In the genomic region with DNA sequence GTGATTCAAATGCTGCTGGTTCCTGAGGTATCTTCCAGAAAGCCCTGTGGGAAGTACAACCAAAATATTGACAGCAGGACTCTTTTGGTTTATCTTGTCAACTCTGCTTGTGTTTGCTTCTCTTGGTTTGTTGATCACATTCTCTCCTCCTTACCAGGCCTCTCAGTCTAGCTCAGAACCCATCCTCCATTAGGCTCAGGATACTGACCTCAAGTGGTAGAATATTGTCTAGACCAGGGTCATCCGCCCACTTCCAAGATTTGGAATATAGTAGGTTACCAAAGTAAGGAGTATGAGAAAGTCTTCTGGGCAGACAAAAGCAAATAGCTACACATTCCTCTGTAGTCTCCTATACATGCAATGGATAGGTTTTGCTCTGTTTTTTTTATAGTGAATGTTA, we compare ENCODE assay signal across 32 cellular contexts. TPM values are rescaled to one million over a fixed set of nuclear protein-coding genes. Genes with fewer than 3 reads are reported as not detected.
"Had no signal": no experiment of that assay in that cellular context is flagged by ENCODE, and none has a peak within 500 bp of the region (broad histone marks: within the 10 kb centered on the region; RNA-seq: fewer than 3 reads in every experiment).

No MANE protein-coding gene starts in this region.

- H3K27ac ChIP-seq: brain microvascular endothelial cell, Peyer's patch, SJSA1, WERI-Rb-1 had no signal

- H3K4me3 ChIP-seq: Peyer's patch, SJSA1 had no signal

- H3K9me2 ChIP-seq: SK-N-SH had no signal

- H3K27me3 ChIP-seq: brain microvascular endothelial cell, Peyer's patch, SJSA1 had no signal

- H3K36me3 ChIP-seq: brain microvascular endothelial cell, Peyer's patch, SJSA1, WERI-Rb-1 had no signal

- H3K4me2 ChIP-seq: SK-N-SH had no signal

- H3K27ac Mint-ChIP-seq: activated CD4-positive, alpha-beta T cell treated with anti-CD3 and anti-CD28 coated beads, Interleukin-2, amount 10 ng/mL, durations not matched to agents 24 days and 14 days; activated CD8-positive, alpha-beta T cell treated with anti-CD3 and anti-CD28 coated beads for 36 hours; activated naive CD8-positive, alpha-beta T cell treated with anti-CD3 and anti-CD28 coated beads for 36 hours; activated T-cell treated with anti-CD3 and anti-CD28 coated beads, Interleukin-2, amount 50 U/mL, for 72 hours; activated T-helper 17 cell treated with anti-CD3 and anti-CD28 coated beads, Interleukin-2, amount 50 U/mL, for 72 hours; T-cell had no signal

- H3K4me3 Mint-ChIP-seq: activated CD4-positive, alpha-beta T cell treated with anti-CD3 and anti-CD28 coated beads, Interleukin-2, amount 10 ng/mL, durations not matched to agents 24 days and 14 days; activated CD8-positive, alpha-beta T cell treated with anti-CD3 and anti-CD28 coated beads for 36 hours; activated naive CD8-positive, alpha-beta T cell treated with anti-CD3 and anti-CD28 coated beads for 36 hours; activated T-cell treated with anti-CD3 and anti-CD28 coated beads, Interleukin-2, amount 50 U/mL, for 72 hours; activated T-helper 17 cell treated with anti-CD3 and anti-CD28 coated beads, Interleukin-2, amount 50 U/mL, for 72 hours; T-cell had no signal

- H3K4me1 ChIP-seq: Peyer's patch, SJSA1 had no signal

- DNase-seq: activated CD4-positive, alpha-beta T cell treated with anti-CD3 and anti-CD28 coated beads, Interleukin-2, amount 10 ng/mL, durations not matched to agents 24 days and 14 days; activated CD4-positive, alpha-beta T cell treated with anti-CD3 and anti-CD28 coated beads, Interleukin-2, amount 50 U/mL, for 4 hours; activated CD8-positive, alpha-beta T cell treated with anti-CD3 and anti-CD28 coated beads for 36 hours; activated effector memory CD4-positive, alpha-beta T cell treated with anti-CD3 and anti-CD28 coated beads, Interleukin-2, amount 50 U/mL, for 16 hours; activated naive CD4-positive, alpha-beta T cell; activated naive CD4-positive, alpha-beta T cell treated with anti-CD3 and anti-CD28 coated beads, Interleukin-2, amount 50 U/mL, for 16 hours; activated naive CD8-positive, alpha-beta T cell treated with anti-CD3 and anti-CD28 coated beads for 36 hours; activated T-cell treated with anti-CD3 and anti-CD28 coated beads, Interleukin-2, amount 50 U/mL, for 1 hour; activated T-cell treated with anti-CD3 and anti-CD28 coated beads, Interleukin-2, amount 50 U/mL, for 72 hours; amniotic stem cell; aorta; brain microvascular endothelial cell; central memory CD4-positive, alpha-beta T cell; NCI-H1105; NCI-H1417 treated with DMSO at 0.1 percent for 48 hours; NCI-H187 treated with DMSO at 0.1 percent for 48 hours; NCI-H2081; NCI-H226; NCI-H446 treated with DMSO at 0.1 percent for 48 hours; NCI-H524; Peyer's patch; RPMI8226; SHP77 treated with DMSO at 0.1 percent for 48 hours; SK-N-SH; T-cell; T-helper 2 cell; T-helper 9 cell; WERI-Rb-1 had no signal

- H3K4me1 Mint-ChIP-seq: activated CD4-positive, alpha-beta T cell treated with anti-CD3 and anti-CD28 coated beads, Interleukin-2, amount 10 ng/mL, durations not matched to agents 24 days and 14 days; activated naive CD8-positive, alpha-beta T cell treated with anti-CD3 and anti-CD28 coated beads for 36 hours; activated T-helper 17 cell treated with anti-CD3 and anti-CD28 coated beads, Interleukin-2, amount 50 U/mL, for 72 hours; T-cell had no signal

- H3K9me3 ChIP-seq: Peyer's patch, SJSA1, SK-N-SH had no signal

- H3K9me3 Mint-ChIP-seq: activated CD4-positive, alpha-beta T cell treated with anti-CD3 and anti-CD28 coated beads, Interleukin-2, amount 10 ng/mL, durations not matched to agents 24 days and 14 days; activated CD8-positive, alpha-beta T cell treated with anti-CD3 and anti-CD28 coated beads for 36 hours; activated naive CD8-positive, alpha-beta T cell treated with anti-CD3 and anti-CD28 coated beads for 36 hours had no signal

- ATAC-seq: activated CD8-positive, alpha-beta T cell treated with anti-CD3 and anti-CD28 coated beads for 36 hours; activated T-cell treated with anti-CD3 and anti-CD28 coated beads, Interleukin-2, amount 50 U/mL, for 72 hours; activated T-helper 17 cell treated with anti-CD3 and anti-CD28 coated beads, Interleukin-2, amount 50 U/mL, for 72 hours; T-cell had no signal

- H3K9ac ChIP-seq: SK-N-SH had no signal

- H3K27me3 Mint-ChIP-seq: activated CD4-positive, alpha-beta T cell treated with anti-CD3 and anti-CD28 coated beads, Interleukin-2, amount 10 ng/mL, durations not matched to agents 24 days and 14 days; activated naive CD8-positive, alpha-beta T cell treated with anti-CD3 and anti-CD28 coated beads for 36 hours; activated T-helper 17 cell treated with anti-CD3 and anti-CD28 coated beads, Interleukin-2, amount 50 U/mL, for 72 hours; T-cell had no signal

- H3K36me3 Mint-ChIP-seq: activated naive CD8-positive, alpha-beta T cell treated with anti-CD3 and anti-CD28 coated beads for 36 hours; T-cell had no signal

RNA-seq across cellular contexts. Expression of gene XIRP2, which starts 56.6 kb away (rescaled TPM):
- total RNA-seq: activated CD4-positive, alpha-beta T cell treated with anti-CD3 and anti-CD28 coated beads, Interleukin-2, amount 10 ng/mL, durations not matched to agents 24 days and 14 days; activated CD8-positive, alpha-beta memory T cell treated with anti-CD3 and anti-CD28 coated beads for 36 hours; activated CD8-positive, alpha-beta T cell treated with anti-CD3 and anti-CD28 coated beads for 36 hours; activated naive CD8-positive, alpha-beta T cell treated with anti-CD3 and anti-CD28 coated beads for 36 hours; activated T-cell treated with anti-CD3 and anti-CD28 coated beads, Interleukin-2, amount 50 U/mL, for 72 hours; activated T-helper 17 cell treated with anti-CD3 and anti-CD28 coated beads, Interleukin-2, amount 50 U/mL, for 72 hours; MCF 10A; Peyer's patch; SJSA1; T-cell had no signal
